ENCODE assay signal across 11 cellular contexts in genomic region chrX:13082286-13083065, GRCh38. TPM values are rescaled to one million over a fixed set of nuclear protein-coding genes. Genes with fewer than 3 reads are reported as not detected.
DNase-seq lines count a peak whose midpoint lies in the region; ATAC-seq, FAIRE-seq and TF ChIP-seq lines count a peak whose summit lies in the region.
"Had no signal": no experiment of that assay in that cellular context is flagged by ENCODE, and none has a peak within 500 bp of the region (broad histone marks: within the 10 kb centered on the region; RNA-seq: fewer than 3 reads in every experiment).

No MANE protein-coding gene starts in this region.

- H3K36me3 ChIP-seq in GM23248 (ENCODE audit: low read depth) = no peaks in the 10 kb centered on the region
- H3K36me3 ChIP-seq in muscle layer of duodenum (ENCODE audit: control insufficient read depth in 1 of 2, insufficient read depth in 2 of 2, low read length in 2 of 2) = no peaks in the 10 kb centered on the region
- H3K36me3 ChIP-seq in mammary epithelial cell (ENCODE audit: insufficient read depth, low read length) = no peaks in the 10 kb centered on the region
- no peaks in the 10 kb centered on the region for H3K36me3 ChIP-seq in HepG2 (replicated peaks in 1 of 2; ENCODE audit: control insufficient read depth in 1 of 2, insufficient read depth in 2 of 2, low read length in 2 of 2)

- CTCF ChIA-PET in CD4-positive, alpha-beta T cell (lab: Charles Lee) = interaction anchor here (0.9 to 2.2 kb wide), 5 partner anchors 8 to 135 kb away, joined by 4 to 17 read pairs (median 5); no protein-coding TSS in a partner anchor
- CTCF ChIA-PET in activated naive CD4-positive, alpha-beta T cell treated with anti-CD3 and anti-CD28 coated beads, Interleukin-2, amount 10 ng/mL, durations not matched to agents 7 days and 5 days (lab: Charles Lee) = interaction anchor here (0.6 to 2.1 kb wide), 7 partner anchors 10 to 135 kb away, joined by 3 to 8 read pairs (median 4); no protein-coding TSS in a partner anchor
- CTCF ChIA-PET in mammary epithelial cell (lab: Charles Lee; ENCODE audit: low non-redundant PET) = no interaction called here
- CTCF ChIA-PET in HepG2 (lab: Yijun Ruan, JAX; ENCODE audit: low intra/inter-chr PET ratio, low total read pairs) = no interaction called here

- H3K4me1 ChIP-seq in GM23248 (ENCODE audit: insufficient read depth) (peaks cover 15% of the 10 kb centered on the region), muscle layer of duodenum (ENCODE audit: control insufficient read depth in 1 of 2, insufficient read depth in 2 of 2, low read length in 2 of 2) (peaks cover 6 to 16% of the 10 kb centered on the region in 2 donors), mammary epithelial cell (ENCODE audit: insufficient read depth, low read length) (peaks cover 3% of the 10 kb centered on the region), HepG2 (ENCODE audit: insufficient read depth, low read length) (no peaks in the 10 kb centered on the region)

- H3K36me3 Mint-ChIP-seq in CD4-positive, alpha-beta T cell (ENCODE audit: low read depth) = no peaks in the 10 kb centered on the region
- H3K36me3 Mint-ChIP-seq in activated naive CD4-positive, alpha-beta T cell treated with anti-CD3 and anti-CD28 coated beads, Interleukin-2, amount 10 ng/mL, durations not matched to agents 7 days and 5 days = peaks cover 2% of the 10 kb centered on the region

- peaks cover 12% of the 10 kb centered on the region; the same call in 1 of the 2 replicates for H3F3A ChIP-seq in GM23248 (ENCODE audit: insufficient read depth)

- ATAC-seq in CD4-positive, alpha-beta T cell (ENCODE audit: poor library complexity) = no peak
- ATAC-seq in HepG2 (no peak), left ventricle myocardium superior (no peak)

- no peak for TF ChIP-seq RAD21 in HepG2 (CRISPR knock-in tag; IDR thresholded peaks at IDR 0.05)

- TF ChIP-seq EP300 in HepG2 (IDR thresholded peaks at IDR 0.05; ENCODE audit: low read depth in 2 of 2, low read length in 2 of 2) = no peak
- TF ChIP-seq EP300 in HepG2 (CRISPR knock-in tag; IDR thresholded peaks at IDR 0.05; ENCODE audit: borderline replicate concordance) = no peak

- intact Hi-C loops in CD4-positive, alpha-beta T cell (cut with DNase I, micrococcal nuclease) = loop anchor here in 1 of 2 experiments (2.0 kb wide), 1 partner anchor 32 kb away; no protein-coding TSS in a partner anchor
- intact Hi-C loops in mammary epithelial cell (cut with micrococcal nuclease) (loop anchor here (10.0 kb wide), 1 partner anchor 202 kb away; no protein-coding TSS in a partner anchor), HepG2 (cut with micrococcal nuclease; ENCODE audit: unreplicated experiment) (no loop called here), left ventricle myocardium superior (cut with micrococcal nuclease) (no loop called here)

- no peaks in the 10 kb centered on the region for H3K27me3 ChIP-seq in CD4-positive, alpha-beta T cell (ENCODE audit: control insufficient read depth, insufficient read depth, low read length)
- H3K27me3 ChIP-seq in GM23248 (replicated peaks; ENCODE audit: insufficient read depth) = no peaks in the 10 kb centered on the region
- no peaks in the 10 kb centered on the region for H3K27me3 ChIP-seq in muscle layer of duodenum (ENCODE audit: low read depth, low read length)
- no peaks in the 10 kb centered on the region for H3K27me3 ChIP-seq in mammary epithelial cell (ENCODE audit: insufficient read depth, low read length)
- H3K27me3 ChIP-seq in HepG2 (ENCODE audit: control insufficient read depth in 1 of 2, insufficient read depth in 2 of 2, low read length in 2 of 2) = no peaks in the 10 kb centered on the region

- H3K9me2 ChIP-seq in GM23248 (ENCODE audit: insufficient read depth) = no peaks in the 10 kb centered on the region

- no peak for TF ChIP-seq POLR2A in HepG2 (IDR thresholded peaks at IDR 0.05; ENCODE audit: insufficient read depth in 1 of 2, low read depth in 2 of 2, low read length in 2 of 2)

- no peaks in the 10 kb centered on the region for H3K9me3 ChIP-seq in CD4-positive, alpha-beta T cell (ENCODE audit: control insufficient read depth, low read length)
- H3K9me3 ChIP-seq in GM23248 (ENCODE audit: low read depth) = no peaks in the 10 kb centered on the region
- H3K9me3 ChIP-seq in muscle layer of duodenum (ENCODE audit: control insufficient read depth in 1 of 2, low read length in 2 of 2) = no peaks in the 10 kb centered on the region
- no peaks in the 10 kb centered on the region for H3K9me3 ChIP-seq in mammary epithelial cell (replicated peaks; ENCODE audit: insufficient read depth, low read length)
- no peaks in the 10 kb centered on the region for H3K9me3 ChIP-seq in HepG2 (ENCODE audit: low read length)

- H2AFZ ChIP-seq in GM23248 = peak overlapping the region; percentile 58; the same call in 1 of the 2 replicates
- no peak overlapping the region for H2AFZ ChIP-seq in mammary epithelial cell (ENCODE audit: low read depth, low read length)
- no peak overlapping the region for H2AFZ ChIP-seq in HepG2 (ENCODE audit: low read length)

- in situ Hi-C loops in GM23248 (cut with MboI) (no loop called here), mammary epithelial cell (cut with MboI; ENCODE audit: low sequenced_read_pairs in 2 of 2) (no loop called here), HepG2 (cut with HindIII; ENCODE audit: extremely low pct_ligation_motif_present, low pct_unique_long_range_greater_than_20kb) (no loop called here)

- DNase-seq in CD4-positive, alpha-beta T cell = peak in 1 of 10 experiments; percentile 12
- DNase-seq in GM23248 = no peak
- DNase-seq in activated naive CD4-positive, alpha-beta T cell treated with anti-CD3 and anti-CD28 coated beads, Interleukin-2, amount 10 ng/mL, durations not matched to agents 7 days and 5 days = peak; percentile 42
- DNase-seq in mammary epithelial cell = no peak
- no peak for DNase-seq in HepG2 (ENCODE audit: low spot score)
- DNase-seq in AG20443 (ENCODE audit: low spot score) = no peak
- no peak for DNase-seq in left ventricle myocardium superior
- DNase-seq: NCI-H2227 treated with DMSO at 0.1 percent for 48 hours had no signal

- H3K9me3 Mint-ChIP-seq in CD4-positive, alpha-beta T cell = no peaks in the 10 kb centered on the region
- H3K9me3 Mint-ChIP-seq in activated naive CD4-positive, alpha-beta T cell treated with anti-CD3 and anti-CD28 coated beads, Interleukin-2, amount 10 ng/mL, durations not matched to agents 7 days and 5 days = no peaks in the 10 kb centered on the region

- H3K4me1 Mint-ChIP-seq in CD4-positive, alpha-beta T cell (ENCODE audit: low read depth) = peaks cover 93% of the 10 kb centered on the region
- H3K4me1 Mint-ChIP-seq in activated naive CD4-positive, alpha-beta T cell treated with anti-CD3 and anti-CD28 coated beads, Interleukin-2, amount 10 ng/mL, durations not matched to agents 7 days and 5 days = peaks cover 93% of the 10 kb centered on the region

- peak overlapping the region; percentile 95 for H3K27ac Mint-ChIP-seq in CD4-positive, alpha-beta T cell
- peak overlapping the region; percentile 99 for H3K27ac Mint-ChIP-seq in activated naive CD4-positive, alpha-beta T cell treated with anti-CD3 and anti-CD28 coated beads, Interleukin-2, amount 10 ng/mL, durations not matched to agents 7 days and 5 days

- H3K4me2 ChIP-seq in GM23248 (ENCODE audit: unreplicated experiment) (no peak overlapping the region), mammary epithelial cell (ENCODE audit: insufficient read depth, low read depth, low read length) (no peak overlapping the region), HepG2 (ENCODE audit: low read depth, low read length) (no peak overlapping the region)
- H3K4me2 ChIP-seq: KMS-11 had no signal

- BruUV-seq in mammary epithelial cell (replicated peaks; lab: Mats Ljungman, UMichigan) (no TSS peak), HepG2 (replicated peaks; lab: Mats Ljungman, UMichigan) (no TSS peak)

- dilution Hi-C loops in mammary epithelial cell (cut with HindIII; ENCODE audit: low sequenced_read_pairs) = no loop called here

- POLR2A ChIA-PET in CD4-positive, alpha-beta T cell (lab: Charles Lee) = interaction anchor here (0.6 to 14.0 kb wide), 24 partner anchors 9 to 406 kb away, joined by 3 to 1205 read pairs (median 7); partner anchors contain the start of gene TMSB4X
- POLR2A ChIA-PET in HepG2 (lab: Yijun Ruan, JAX) = no interaction called here

- H3K79me2 ChIP-seq in GM23248 (ENCODE audit: insufficient read depth) = no peaks in the 10 kb centered on the region
- no peaks in the 10 kb centered on the region for H3K79me2 ChIP-seq in mammary epithelial cell (ENCODE audit: insufficient read depth, low read length)
- no peaks in the 10 kb centered on the region for H3K79me2 ChIP-seq in HepG2 (ENCODE audit: insufficient read depth, low read length)

- no peak for FAIRE-seq in HepG2 (lab: Jason Lieb, UNC)

- H3K27ac ChIP-seq in CD4-positive, alpha-beta T cell (ENCODE audit: low read depth, low read length) = peak overlapping the region; percentile 65
- H3K27ac ChIP-seq in GM23248 = no peak overlapping the region
- peak overlapping the region; percentile 42 for H3K27ac ChIP-seq in muscle layer of duodenum (ENCODE audit: low read length)
- H3K27ac ChIP-seq in mammary epithelial cell (ENCODE audit: insufficient read depth, low read depth, low read length) = no peak overlapping the region
- no peak overlapping the region for H3K27ac ChIP-seq in HepG2 (ENCODE audit: extremely low read length, insufficient read depth, low read length)
- H3K27ac ChIP-seq: KMS-11 had no signal

- no peak overlapping the region for H3K9ac ChIP-seq in GM23248
- no peak overlapping the region for H3K9ac ChIP-seq in mammary epithelial cell (ENCODE audit: insufficient read depth, low read length)
- H3K9ac ChIP-seq in HepG2 (ENCODE audit: insufficient read depth, low read depth, low read length) = no peak overlapping the region
- H3K9ac ChIP-seq: KMS-11 had no signal

- no peak overlapping the region for H3K4me3 ChIP-seq in GM23248
- no peak overlapping the region for H3K4me3 ChIP-seq in muscle layer of duodenum (ENCODE audit: low read depth in 1 of 2, low read length in 2 of 2)
- no peak overlapping the region for H3K4me3 ChIP-seq in mammary epithelial cell (replicated peaks in 1 of 3; ENCODE audit: insufficient read depth in 1 of 3, low read depth in 2 of 3, low read length in 3 of 3)
- H3K4me3 ChIP-seq in HepG2 (replicated peaks in 1 of 3; ENCODE audit: insufficient read depth in 1 of 3, low read depth in 2 of 3, low read length in 3 of 3) = no peak overlapping the region

- H3K4me3 Mint-ChIP-seq in CD4-positive, alpha-beta T cell = peak overlapping the region; percentile 55
- H3K4me3 Mint-ChIP-seq in activated naive CD4-positive, alpha-beta T cell treated with anti-CD3 and anti-CD28 coated beads, Interleukin-2, amount 10 ng/mL, durations not matched to agents 7 days and 5 days = peak overlapping the region; percentile 59

- no peaks in the 10 kb centered on the region for H3K27me3 Mint-ChIP-seq in CD4-positive, alpha-beta T cell
- H3K27me3 Mint-ChIP-seq in activated naive CD4-positive, alpha-beta T cell treated with anti-CD3 and anti-CD28 coated beads, Interleukin-2, amount 10 ng/mL, durations not matched to agents 7 days and 5 days = no peaks in the 10 kb centered on the region

- H4K20me1 ChIP-seq in GM23248 (ENCODE audit: insufficient read depth) (no peaks in the 10 kb centered on the region), mammary epithelial cell (ENCODE audit: insufficient read depth, low read length) (no peaks in the 10 kb centered on the region), HepG2 (ENCODE audit: insufficient read depth, low read length) (no peaks in the 10 kb centered on the region)

- no peak for TF ChIP-seq CTCF in CD4-positive, alpha-beta T cell (IDR thresholded peaks at IDR 0.05)
- no peak for TF ChIP-seq CTCF in mammary epithelial cell (conservative IDR thresholded peaks at IDR 0.05 in 1 of 2, IDR thresholded peaks at IDR 0.05 in 1 of 2; ENCODE audit: extremely low read depth in 1 of 2, insufficient read depth in 1 of 2, low read depth in 1 of 2, low read length in 2 of 2)
- no peak for TF ChIP-seq CTCF in HepG2 (CRISPR knock-in tag; IDR thresholded peaks at IDR 0.05)

- 63 to 69% methylated on average over 11 of the region's 11 CpGs for WGBS in GM23248 (ENCODE audit: low coverage in 1 of 2, low lambda C conversion rate in 2 of 2, missing lambda C conversion rate in 2 of 2), 2 experiments
- WGBS in mammary epithelial cell (ENCODE audit: low coverage, missing lambda C conversion rate) = 71% methylated on average over 7 of the region's 11 CpGs
- 45% methylated on average over 8 of the region's 11 CpGs for WGBS in HepG2 (ENCODE audit: low lambda C conversion rate)

RNA-seq across cellular contexts. Expression of gene FAM9C, which starts 38.1 kb away (rescaled TPM):
- not detected for total RNA-seq in CD4-positive, alpha-beta T cell
- not detected in 2 replicates for total RNA-seq in GM23248 (2014; rRNA removed; shearing (Covaris generic))
- polyA plus RNA-seq in GM23248 (2016; fragmentation: Nextera tagmentation; extraction: Ambion mirVana) (not detected in 2 replicates), mammary epithelial cell (not detected), HepG2 (2011; rRNA removed) (not detected in 2 replicates)
- total RNA-seq in mammary epithelial cell (not detected), HepG2 (2016; rRNA removed; fragmentation: Illumina TruSeq; extraction: Trizol) (not detected in 2 replicates), left ventricle myocardium superior (1.2 TPM)
- not detected for polyA minus RNA-seq in mammary epithelial cell
- not detected in 2 replicates for total RNA-seq in HepG2 (2016; cell fraction: cytosol; rRNA removed; fragmentation: Illumina TruSeq; extraction: Trizol; ENCODE audit: low read depth)
- total RNA-seq in HepG2 (2016; cell fraction: insoluble cytoplasmic fraction; rRNA removed; fragmentation: Illumina TruSeq; extraction: Trizol) = not detected in 2 replicates
- total RNA-seq in HepG2 (2016; cell fraction: membrane; rRNA removed; fragmentation: Illumina TruSeq; extraction: Trizol) = not detected in 2 replicates
- total RNA-seq in HepG2 (2016; cell fraction: nucleus; rRNA removed; fragmentation: Illumina TruSeq; extraction: Trizol) = not detected in 2 replicates
- polyA plus RNA-seq in HepG2 (2011; cell fraction: cytosol; rRNA removed) = not detected in 2 replicates
- polyA plus RNA-seq in HepG2 (2011; cell fraction: nucleus; rRNA removed) = not detected in 2 replicates
- not detected in 2 replicates for polyA plus RNA-seq in HepG2 (2012)
- polyA plus RNA-seq in HepG2 (2016; cell fraction: cytosol; fragmentation: Illumina TruSeq; extraction: Trizol; ENCODE audit: low read depth) = not detected in 2 replicates
- polyA plus RNA-seq in HepG2 (2016; cell fraction: insoluble cytoplasmic fraction; fragmentation: Illumina TruSeq; extraction: Trizol; ENCODE audit: low read depth) = not detected in 2 replicates
- not detected in 2 replicates for polyA plus RNA-seq in HepG2 (2016; cell fraction: membrane; fragmentation: Illumina TruSeq; extraction: Trizol; ENCODE audit: low read depth)
- not detected in 2 replicates for polyA plus RNA-seq in HepG2 (2016; cell fraction: nucleus; fragmentation: Illumina TruSeq; extraction: Trizol; ENCODE audit: insufficient read depth, low read depth)
- polyA minus RNA-seq in HepG2 (2011; rRNA and poly(A)+ RNA removed; ENCODE audit: low replicate concordance) = not detected in 2 replicates
- not detected in 2 replicates for polyA minus RNA-seq in HepG2 (2011; cell fraction: cytosol; rRNA and poly(A)+ RNA removed)
- polyA minus RNA-seq in HepG2 (2011; cell fraction: nucleus; rRNA and poly(A)+ RNA removed) = not detected in 2 replicates
- total RNA-seq: SK-MEL-5 had no signal

Comparison
In these comparisons a context has a peak if more than half of its experiments do, and no peak if none do; other contexts are left out.
1. H3K27ac ChIP-seq: peak in CD4-positive, alpha-beta T cell (single experiment) and muscle layer of duodenum (single experiment); none in GM23248 (single experiment), mammary epithelial cell (single experiment) and HepG2 (single experiment).
2. CTCF ChIA-PET loops: an anchor here in CD4-positive, alpha-beta T cell (0.9 to 2.2 kb wide) and activated naive CD4-positive, alpha-beta T cell treated with anti-CD3 and anti-CD28 coated beads, Interleukin-2, amount 10 ng/mL, durations not matched to agents 7 days and 5 days (0.6 to 2.1 kb wide); none called in mammary epithelial cell and HepG2.